Comparison of ENCODE assay signal across 8 cellular contexts in genomic region chrX:9340619-9341304, GRCh38.
A peak's percentile ranks its signal among the peaks of the same experiment; 100 is the strongest.
DNase-seq lines count a peak whose midpoint lies in the region; TF ChIP-seq lines count a peak whose summit lies in the region.

No MANE protein-coding gene starts in this region.

- intact Hi-C loops in Caco-2 (cut with micrococcal nuclease; ENCODE audit: unreplicated experiment): no loop called here
- intact Hi-C loops in sigmoid colon (cut with DNase I): loop anchor here (10.0 kb wide), 3 partner anchors 116 to 364 kb away; no protein-coding TSS in a partner anchor

- no peak overlapping the region for H3K4me3 ChIP-seq in Caco-2 (ENCODE audit: low read depth, low read length)
- H3K4me3 ChIP-seq in sigmoid colon: peak overlapping the region in 1 of 4 donors; percentile 13

- DNase-seq in Caco-2 (no peak), GM20000 (ENCODE audit: low spot score) (peak; percentile 34), Kasumi-1 (lab: John Stamatoyannopoulos, UW) (peak; percentile 57 to 64), glutamatergic neuron (peak; percentile 28), sigmoid colon (peak; percentile 74), NCI-H2029 treated with DMSO at 0.1 percent for 48 hours (lab: John Stamatoyannopoulos, UW) (no peak), NCI-H2196 treated with DMSO at 0.1 percent for 48 hours (lab: John Stamatoyannopoulos, UW; ENCODE audit: unreplicated experiment) (no peak)
- peak; percentile 33 for DNase-seq in activated CD8-positive, alpha-beta memory T cell treated with anti-CD3 and anti-CD28 coated beads, Interleukin-2, amount 50 U/mL, for 4 hours

- 31 to 44% methylated on average over 15 of the region's 15 CpGs for WGBS in sigmoid colon, 2 donors

- H3K27me3 Mint-ChIP-seq in Caco-2 (ENCODE audit: insufficient read depth, unreplicated experiment): no peaks in the 10 kb centered on the region
- peaks cover 1% of the 10 kb centered on the region for H3K27me3 Mint-ChIP-seq in glutamatergic neuron (ENCODE audit: unreplicated experiment)

- TF ChIP-seq POLR2A in sigmoid colon (IDR thresholded peaks at IDR 0.05): no peak

- POLR2A ChIA-PET in Caco-2 (lab: Charles Lee): no interaction called here

- H3K27me3 ChIP-seq in Caco-2 (replicated peaks; ENCODE audit: control insufficient read depth, insufficient read depth, low read length): no peaks in the 10 kb centered on the region
- H3K27me3 ChIP-seq in sigmoid colon: no peaks in the 10 kb centered on the region

- H3K4me3 Mint-ChIP-seq in Caco-2 (ENCODE audit: unreplicated experiment) (no peak overlapping the region), glutamatergic neuron (ENCODE audit: unreplicated experiment) (peak overlapping the region; percentile 25)

- BruUV-seq in Caco-2 (replicated peaks; lab: Mats Ljungman, UMichigan): no TSS peak

- TF ChIP-seq CTCF in Caco-2 (IDR thresholded peaks at IDR 0.05; ENCODE audit: insufficient read depth in 1 of 2, low read depth in 1 of 2, low read length in 1 of 2, severe bottlenecking in 1 of 2, unreplicated experiment in 1 of 2) (no peak), GM20000 (IDR thresholded peaks at IDR 0.05; ENCODE audit: extremely low read depth, missing control alignments) (no peak), glutamatergic neuron (IDR thresholded peaks at IDR 0.05; ENCODE audit: partially characterized antibody, unreplicated experiment) (no peak), sigmoid colon (IDR thresholded peaks at IDR 0.05) (no peak)

- H3K4me1 Mint-ChIP-seq in Caco-2 (ENCODE audit: low read depth, unreplicated experiment) (no peaks in the 10 kb centered on the region), glutamatergic neuron (ENCODE audit: low read depth, unreplicated experiment) (peaks cover 13% of the 10 kb centered on the region)

- H3K4me1 ChIP-seq in Caco-2: no peaks in the 10 kb centered on the region
- peaks cover 0 to 29% (median 23%) of the 10 kb centered on the region in 4 donors for H3K4me1 ChIP-seq in sigmoid colon

- H3K36me3 ChIP-seq in Caco-2 (ENCODE audit: control insufficient read depth, insufficient read depth, low read length): no peaks in the 10 kb centered on the region
- no peaks in the 10 kb centered on the region for H3K36me3 ChIP-seq in sigmoid colon

- CTCF ChIA-PET in Caco-2 (lab: Charles Lee): no interaction called here

- H3K9me3 Mint-ChIP-seq in Caco-2 (ENCODE audit: unreplicated experiment) (no peaks in the 10 kb centered on the region), glutamatergic neuron (ENCODE audit: unreplicated experiment) (peaks cover 1% of the 10 kb centered on the region)

- H3K27ac Mint-ChIP-seq in Caco-2 (ENCODE audit: unreplicated experiment) (peak overlapping the region; percentile 39), glutamatergic neuron (ENCODE audit: unreplicated experiment) (peak overlapping the region; percentile 68)

- peak overlapping the region; percentile 73 to 83 (median 78) for H3K27ac ChIP-seq in sigmoid colon

- TF ChIP-seq EP300 in sigmoid colon (IDR thresholded peaks at IDR 0.05): no peak

- no peaks in the 10 kb centered on the region for H3K9me3 ChIP-seq in Caco-2
- H3K9me3 ChIP-seq in sigmoid colon: no peaks in the 10 kb centered on the region

- H3K36me3 Mint-ChIP-seq in Caco-2 (ENCODE audit: insufficient read depth, unreplicated experiment): no peaks in the 10 kb centered on the region
- H3K36me3 Mint-ChIP-seq in glutamatergic neuron (ENCODE audit: unreplicated experiment): no peaks in the 10 kb centered on the region

Comparison
In these comparisons a context has a peak if more than half of its experiments do, and no peak if none do; other contexts are left out.
1. DNase-seq: peak in GM20000 (single experiment), Kasumi-1 (2 of 2), activated CD8-positive, alpha-beta memory T cell treated with anti-CD3 and anti-CD28 coated beads, Interleukin-2, amount 50 U/mL, for 4 hours (single experiment), glutamatergic neuron (single experiment) and sigmoid colon (single experiment); none in Caco-2 (0 of 2), NCI-H2029 treated with DMSO at 0.1 percent for 48 hours (single experiment) and NCI-H2196 treated with DMSO at 0.1 percent for 48 hours (single experiment).